ENCODE assay signal across 9 cellular contexts in genomic region chr3:354433-354832, GRCh38.
DNase-seq lines count a peak whose midpoint lies in the region; ATAC-seq and TF ChIP-seq lines count a peak whose summit lies in the region.
"Had no signal": no experiment of that assay in that cellular context is flagged by ENCODE, and none has a peak within 500 bp of the region (broad histone marks: within the 10 kb centered on the region; RNA-seq: fewer than 3 reads in every experiment).

No MANE protein-coding gene starts in this region.

- intact Hi-C loops in CD14-positive monocyte (cut with micrococcal nuclease) = no loop called here

- peak; percentile 68 for TF ChIP-seq CTCF in CD14-positive monocyte (IDR thresholded peaks at IDR 0.05)
- peak; percentile 90 for TF ChIP-seq CTCF in VCaP (conservative IDR thresholded peaks at IDR 0.05)

- no peaks in the 10 kb centered on the region for H3K36me3 Mint-ChIP-seq in CD14-positive monocyte

- no peak overlapping the region for H3K27ac ChIP-seq in VCaP
- H3K27ac ChIP-seq: neutrophil had no signal

- no peak overlapping the region for H3K27ac Mint-ChIP-seq in CD14-positive monocyte

- peaks cover 0 to 2% (median 0%) of the 10 kb centered on the region in 3 donors for H3K27me3 Mint-ChIP-seq in CD14-positive monocyte (ENCODE audit: low read depth in 3 of 3)

- H3K9me3 Mint-ChIP-seq in CD14-positive monocyte = no peaks in the 10 kb centered on the region

- DNase-seq in CD14-positive monocyte (ENCODE audit: low spot score) (no peak), NCI-H146 (lab: John Stamatoyannopoulos, UW) (peak; percentile 34), globus pallidus (ENCODE audit: low spot score) (peak; percentile 31), retina (peak; percentile 68)
- no peak for DNase-seq in activated T-cell treated with anti-CD3 and anti-CD28 coated beads, Interleukin-2, amount 50 U/mL, for 1 hour

- ATAC-seq in GM18498 (IDR thresholded peaks at IDR 0.05; ENCODE audit: unreplicated experiment) (peak; percentile 81), HG02763 (IDR thresholded peaks at IDR 0.05; ENCODE audit: unreplicated experiment) (peak; percentile 48)

- no peak overlapping the region for H3K4me3 Mint-ChIP-seq in CD14-positive monocyte

- H3K4me1 Mint-ChIP-seq in CD14-positive monocyte = no peaks in the 10 kb centered on the region

Comparison
In these comparisons a context has a peak if more than half of its experiments do, and no peak if none do; other contexts are left out.
1. DNase-seq: peak in NCI-H146 (single experiment), globus pallidus (single experiment) and retina (single experiment); none in CD14-positive monocyte (single experiment) and activated T-cell treated with anti-CD3 and anti-CD28 coated beads, Interleukin-2, amount 50 U/mL, for 1 hour (single experiment).